ENCODE assay signal across 8 cellular contexts in the genomic region with DNA sequence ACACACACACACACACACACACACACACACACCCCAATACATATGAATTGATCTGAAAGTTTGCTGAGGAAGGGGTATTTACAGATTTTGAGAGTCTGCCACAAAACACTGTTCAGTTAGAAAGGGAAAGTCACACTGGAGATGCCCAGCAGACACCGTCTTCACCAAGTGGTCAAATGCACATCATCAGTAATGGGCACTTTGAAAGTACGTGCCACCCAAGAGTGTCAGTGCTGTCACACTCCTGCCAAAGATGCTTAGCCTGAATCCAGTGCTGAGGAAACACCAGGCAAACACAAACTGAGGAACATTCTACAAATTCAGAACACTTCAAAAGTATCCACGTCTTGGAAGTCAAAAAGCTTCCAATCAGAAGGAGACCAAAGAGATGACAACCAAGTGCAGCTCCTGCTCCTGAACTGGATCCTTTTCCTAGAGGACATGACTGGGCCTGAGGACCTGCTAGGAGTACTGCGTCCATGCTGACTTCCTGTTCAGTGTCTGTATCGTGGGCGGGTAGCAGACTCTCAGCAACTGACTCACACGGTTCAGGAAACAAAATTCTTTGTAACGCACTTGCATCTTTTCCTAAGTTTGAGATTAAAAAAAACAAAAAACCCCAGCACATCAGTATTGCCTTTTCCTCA. TPM values are rescaled to one million over a fixed set of nuclear protein-coding genes. Genes with fewer than 3 reads are reported as not detected.
DNase-seq lines count a peak whose midpoint lies in the region; ATAC-seq and TF ChIP-seq lines count a peak whose summit lies in the region.

No MANE protein-coding gene starts in this region.

- H3K79me1 ChIP-seq in IMR-90 (ENCODE audit: low read depth in 1 of 2, low read length in 2 of 2) = peaks cover 0 to 1% of the 10 kb centered on the region in 2 experiments; a peak in 1 of 4 replicates

- CTCF ChIA-PET in IMR-90 (lab: Yijun Ruan, JAX) = interaction anchor here (0.6 kb wide), 1 partner anchor 9 kb away, joined by 3 read pairs; no protein-coding TSS in a partner anchor

- H3K27ac Mint-ChIP-seq in activated T-helper 1 cell treated with anti-CD3 and anti-CD28 coated beads, Interleukin-12 subunit alpha, Interleukin-12 subunit beta, Interleukin-2, Interleukin-4 antibody, amounts not matched to agents 30 ng/mL and 10 ng/mL and 1 ng/mL, durations not matched to agents 14 hours and 24 hours and 36 hours = peak overlapping the region; percentile 79

- H4K8ac ChIP-seq in IMR-90 (ENCODE audit: low read depth in 2 of 2, low read length in 2 of 2) = peak overlapping the region in 1 of 2 experiments; percentile 11; a peak in 2 of 4 replicates

- no peak overlapping the region for H4K5ac ChIP-seq in IMR-90 (ENCODE audit: low read depth, low read length)

- no peaks in the 10 kb centered on the region for H3K9me3 Mint-ChIP-seq in activated T-helper 1 cell treated with anti-CD3 and anti-CD28 coated beads, Interleukin-12 subunit alpha, Interleukin-12 subunit beta, Interleukin-2, Interleukin-4 antibody, amounts not matched to agents 30 ng/mL and 10 ng/mL and 1 ng/mL, durations not matched to agents 14 hours and 24 hours and 36 hours

- 0 out of 2 replicates have a peak overlapping the region, but pooled peaks have one; percentile 54 for H3K23ac ChIP-seq in IMR-90 (ENCODE audit: low read depth, low read length)

- H2BK120ac ChIP-seq in IMR-90 (ENCODE audit: low read depth, low read length) = no peak overlapping the region

- H3K4me1 ChIP-seq in IMR-90 (ENCODE audit: control insufficient read depth, insufficient read depth, low read length) = no peaks in the 10 kb centered on the region

- peak overlapping the region; percentile 22 for H3K4me3 Mint-ChIP-seq in activated T-helper 1 cell treated with anti-CD3 and anti-CD28 coated beads, Interleukin-12 subunit alpha, Interleukin-12 subunit beta, Interleukin-2, Interleukin-4 antibody, amounts not matched to agents 30 ng/mL and 10 ng/mL and 1 ng/mL, durations not matched to agents 14 hours and 24 hours and 36 hours

- peak overlapping the region; percentile 15 for H2BK5ac ChIP-seq in IMR-90 (ENCODE audit: low read depth, low read length, poor library complexity, severe bottlenecking)

- no peak for TF ChIP-seq POLR2A in IMR-90 (IDR thresholded peaks at IDR 0.05; ENCODE audit: low read depth, low read length)

- WGBS in IMR-90 (ENCODE audit: extremely low coverage in 2 of 2, insufficient read length in 1 of 2), 2 experiments = 79% methylated on average over 6 of the region's 8 CpGs; no CpG with 5 or more reads in 1 of the 2 experiments

- H3K27me3 ChIP-seq in IMR-90 (ENCODE audit: control insufficient read depth, insufficient read depth, low read length) = no peaks in the 10 kb centered on the region

- no peak for TF ChIP-seq CTCF in IMR-90 (conservative IDR thresholded peaks at IDR 0.05; ENCODE audit: low read depth, low read length)

- peaks cover 38% of the 10 kb centered on the region for H3K36me3 ChIP-seq in IMR-90 (ENCODE audit: control insufficient read depth, insufficient read depth, low read length)

- peak overlapping the region; percentile 26 for H2AFZ ChIP-seq in IMR-90 (replicated peaks; ENCODE audit: low read length, poor library complexity)

- intact Hi-C loops in IMR-90 (cut with micrococcal nuclease) = no loop called here
- intact Hi-C loops in activated T-helper 1 cell treated with anti-CD3 and anti-CD28 coated beads, Interleukin-12 subunit alpha, Interleukin-12 subunit beta, Interleukin-2, Interleukin-4 antibody, amounts not matched to agents 30 ng/mL and 10 ng/mL and 1 ng/mL, durations not matched to agents 14 hours and 24 hours and 36 hours (cut with micrococcal nuclease) = loop anchor here (2.0 kb wide), 1 partner anchor 18 kb away; a partner anchor contains a TSS

- no peak overlapping the region for H2BK15ac ChIP-seq in IMR-90 (ENCODE audit: low read depth, low read length)

- peaks cover 27% of the 10 kb centered on the region for H3K4me1 Mint-ChIP-seq in activated T-helper 1 cell treated with anti-CD3 and anti-CD28 coated beads, Interleukin-12 subunit alpha, Interleukin-12 subunit beta, Interleukin-2, Interleukin-4 antibody, amounts not matched to agents 30 ng/mL and 10 ng/mL and 1 ng/mL, durations not matched to agents 14 hours and 24 hours and 36 hours (ENCODE audit: low read depth)

- peak overlapping the region; percentile 17; the same call in 1 of the 2 replicates for H3K14ac ChIP-seq in IMR-90 (replicated peaks; ENCODE audit: low read depth, low read length)

- H3K27ac ChIP-seq in IMR-90 (ENCODE audit: insufficient read depth, low read length) = no peak overlapping the region

- H3K4me3 ChIP-seq in IMR-90 (ENCODE audit: insufficient read depth, low read depth, low read length) = no peak overlapping the region

- BruUV-seq in IMR-90 (replicated peaks; lab: Mats Ljungman, UMichigan) = no TSS peak

- in situ Hi-C loops in IMR-90 (cut with MboI; ENCODE audit: low sequenced_read_pairs) = loop anchor here (25.0 kb wide), 1 partner anchor 887 kb away; no protein-coding TSS in a partner anchor

- dilution Hi-C loops in IMR-90 (cut with HindIII; ENCODE audit: low sequenced_read_pairs, unreplicated experiment) = no loop called here

- peak overlapping the region; percentile 51 for H2AK9ac ChIP-seq in IMR-90 (replicated peaks; ENCODE audit: low read depth, low read length, poor library complexity)

- peak; percentile 78 for DNase-seq in IMR-90
- no peak for DNase-seq in activated T-helper 1 cell treated with anti-CD3 and anti-CD28 coated beads, Interleukin-12 subunit alpha, Interleukin-12 subunit beta, Interleukin-2, Interleukin-4 antibody, amounts not matched to agents 30 ng/mL and 10 ng/mL and 1 ng/mL, durations not matched to agents 14 hours and 24 hours and 36 hours (ENCODE audit: low spot score)
- DNase-seq in glomerular visceral epithelial cell (ENCODE audit: extremely low spot score) = peak; percentile 46
- DNase-seq in stimulated activated CD4-positive, alpha-beta T cell treated with anti-CD3 and anti-CD28 coated beads, Interleukin-4, amount 100 ng/mL, for 1 hour = peak; percentile 33
- no peak for DNase-seq in anterior cingulate cortex (lab: John Stamatoyannopoulos, UW)
- no peak for DNase-seq in NCI-H2029 treated with DMSO at 0.1 percent for 48 hours (lab: John Stamatoyannopoulos, UW)

- no peak overlapping the region for H2BK20ac ChIP-seq in IMR-90 (ENCODE audit: low read depth, low read length)

- H3K56ac ChIP-seq in IMR-90 (ENCODE audit: extremely low read depth, insufficient read depth, low read length) = no peak overlapping the region

- no peaks in the 10 kb centered on the region for H4K20me1 ChIP-seq in IMR-90 (ENCODE audit: insufficient read depth, low read length)

- peak overlapping the region; percentile 42; the same call in 1 of the 2 replicates for H4K91ac ChIP-seq in IMR-90 (ENCODE audit: insufficient read depth, low read depth, low read length)

- no peak overlapping the region for H3K18ac ChIP-seq in IMR-90 (ENCODE audit: low read depth, low read length)

- H3K4me2 ChIP-seq in IMR-90 (ENCODE audit: low read depth, low read length) = no peak overlapping the region

- no peaks in the 10 kb centered on the region for H3K9me3 ChIP-seq in IMR-90 (ENCODE audit: control insufficient read depth, insufficient read depth, low read length)

- peak; percentile 53 for ATAC-seq in IMR-90 (ENCODE audit: low read depth)
- ATAC-seq in HG03159 (IDR thresholded peaks at IDR 0.05; ENCODE audit: unreplicated experiment) = no peak
- no peak for ATAC-seq in HG02610 (IDR thresholded peaks at IDR 0.05; ENCODE audit: unreplicated experiment)

- no peaks in the 10 kb centered on the region for H3K27me3 Mint-ChIP-seq in activated T-helper 1 cell treated with anti-CD3 and anti-CD28 coated beads, Interleukin-12 subunit alpha, Interleukin-12 subunit beta, Interleukin-2, Interleukin-4 antibody, amounts not matched to agents 30 ng/mL and 10 ng/mL and 1 ng/mL, durations not matched to agents 14 hours and 24 hours and 36 hours (ENCODE audit: insufficient read depth)

- POLR2A ChIA-PET in IMR-90 (lab: Charles Lee; ENCODE audit: unreplicated experiment) = no interaction called here

- peak overlapping the region; percentile 37 for H3K4ac ChIP-seq in IMR-90 (ENCODE audit: low read depth, low read length)

- peaks cover 9% of the 10 kb centered on the region for H3K9me1 ChIP-seq in IMR-90 (ENCODE audit: insufficient read depth, low read length)

- H3K9ac ChIP-seq in IMR-90 (ENCODE audit: low read depth, low read length) = no peak overlapping the region

- H3K36me3 Mint-ChIP-seq in activated T-helper 1 cell treated with anti-CD3 and anti-CD28 coated beads, Interleukin-12 subunit alpha, Interleukin-12 subunit beta, Interleukin-2, Interleukin-4 antibody, amounts not matched to agents 30 ng/mL and 10 ng/mL and 1 ng/mL, durations not matched to agents 14 hours and 24 hours and 36 hours (ENCODE audit: low read depth) = peaks cover 25% of the 10 kb centered on the region

- no peak overlapping the region; the same call in 1 of the 2 replicates for H2AK5ac ChIP-seq in IMR-90 (ENCODE audit: low read depth, low read length)

- TF ChIP-seq RAD21 in IMR-90 (IDR thresholded peaks at IDR 0.05; ENCODE audit: low read length) = no peak

TF ChIP-seq in IMR-90, 13 proteins besides CTCF, POLR2A, EP300 and RAD21 (continues in another document):
- TF ChIP-seq NFE2L2 (IDR thresholded peaks at IDR 0.05; ENCODE audit: low read depth, low read length) (no peak), MAZ (IDR thresholded peaks at IDR 0.05; ENCODE audit: borderline replicate concordance, low read depth, low read length) (no peak), CHD1 (IDR thresholded peaks at IDR 0.05; ENCODE audit: low read depth, low read length) (no peak), SMC3 (IDR thresholded peaks at IDR 0.05; ENCODE audit: low read depth, low read length) (no peak), MAFK (IDR thresholded peaks at IDR 0.05; ENCODE audit: low read depth, low read length) (no peak), BHLHE40 (IDR thresholded peaks at IDR 0.05; ENCODE audit: low read depth, low read length) (no peak), MXI1 (IDR thresholded peaks at IDR 0.05; ENCODE audit: borderline replicate concordance, low read depth, low read length) (no peak)

RNA-seq across cellular contexts. Expression of a gene that starts 18.6 kb away (rescaled TPM):
- 194 and 325 TPM in 2 replicates for total RNA-seq in IMR-90 (2012; rRNA removed)
- 150 and 181 TPM in 2 replicates for polyA plus RNA-seq in IMR-90 (2012; rRNA removed)
- 24.3 and 34.6 TPM in 2 replicates for polyA plus RNA-seq in IMR-90 (2012; cell fraction: cytosol; rRNA removed)
- 8.4 and 77.4 TPM in 2 replicates for polyA plus RNA-seq in IMR-90 (2012; cell fraction: nucleus; rRNA removed; ENCODE audit: low replicate concordance)
- 171 and 176 TPM in 2 replicates for total RNA-seq in activated T-helper 1 cell treated with anti-CD3 and anti-CD28 coated beads, Interleukin-12 subunit alpha, Interleukin-12 subunit beta, Interleukin-2, Interleukin-4 antibody, amounts not matched to agents 30 ng/mL and 10 ng/mL and 1 ng/mL, durations not matched to agents 14 hours and 24 hours and 36 hours

RNA-seq across cellular contexts. Expression of a gene that starts 56.8 kb away (rescaled TPM):
- total RNA-seq in IMR-90 (2012; rRNA removed) = 7.5 and 9.3 TPM in 2 replicates
- polyA plus RNA-seq in IMR-90 (2012; rRNA removed) = 4.0 and 4.5 TPM in 2 replicates
- 1.7 and 3.9 TPM in 2 replicates for polyA plus RNA-seq in IMR-90 (2012; cell fraction: cytosol; rRNA removed)
- 11.3 and 16.3 TPM in 2 replicates for polyA plus RNA-seq in IMR-90 (2012; cell fraction: nucleus; rRNA removed; ENCODE audit: low replicate concordance)
- total RNA-seq in activated T-helper 1 cell treated with anti-CD3 and anti-CD28 coated beads, Interleukin-12 subunit alpha, Interleukin-12 subunit beta, Interleukin-2, Interleukin-4 antibody, amounts not matched to agents 30 ng/mL and 10 ng/mL and 1 ng/mL, durations not matched to agents 14 hours and 24 hours and 36 hours = 22.9 and 24.4 TPM in 2 replicates

Comparison
In these comparisons a context has a peak if more than half of its experiments do, and no peak if none do; other contexts are left out.
1. DNase-seq: peak in IMR-90 (single experiment), glomerular visceral epithelial cell (single experiment) and stimulated activated CD4-positive, alpha-beta T cell treated with anti-CD3 and anti-CD28 coated beads, Interleukin-4, amount 100 ng/mL, for 1 hour (single experiment); none in activated T-helper 1 cell treated with anti-CD3 and anti-CD28 coated beads, Interleukin-12 subunit alpha, Interleukin-12 subunit beta, Interleukin-2, Interleukin-4 antibody, amounts not matched to agents 30 ng/mL and 10 ng/mL and 1 ng/mL, durations not matched to agents 14 hours and 24 hours and 36 hours (single experiment), anterior cingulate cortex (0 of 58) and NCI-H2029 treated with DMSO at 0.1 percent for 48 hours (single experiment).